In genomic region chr15:29936353-29937049, GRCh38 we compare ENCODE assay signal across 18 cellular contexts.
A peak's percentile ranks its signal among the peaks of the same experiment; 100 is the strongest.
DNase-seq lines count a peak whose midpoint lies in the region; ATAC-seq and TF ChIP-seq lines count a peak whose summit lies in the region.
"Had no signal": no experiment of that assay in that cellular context is flagged by ENCODE, and none has a peak within 500 bp of the region (broad histone marks: within the 10 kb centered on the region; RNA-seq: fewer than 3 reads in every experiment).

No MANE protein-coding gene starts in this region.

- no peaks in the 10 kb centered on the region for H3K4me1 ChIP-seq in left lung
- peaks cover 5% of the 10 kb centered on the region for H3K4me1 ChIP-seq in mucosa of descending colon (ENCODE audit: low read depth)
- H3K4me1 ChIP-seq: HAP-1, neural progenitor cell had no signal

- no peak overlapping the region for H3K4me3 ChIP-seq in choroid plexus epithelial cell (ENCODE audit: low read depth, low read length)
- H3K4me3 ChIP-seq in left lung = no peak overlapping the region
- no peak overlapping the region for H3K4me3 ChIP-seq in mucosa of descending colon
- H3K4me3 ChIP-seq: cardiac muscle cell, HAP-1, neural progenitor cell, PC-9, SK-N-MC had no signal

- DNase-seq in left ventricle myocardium superior = no peak
- no peak for DNase-seq in cardiac septum (ENCODE audit: low spot score)
- peak; percentile 84 for DNase-seq in choroid plexus epithelial cell (ENCODE audit: low read depth)
- no peak for DNase-seq in left lung
- DNase-seq in T-helper 2 cell = no peak
- DNase-seq in mucosa of descending colon = no peak
- DNase-seq: ACHN; activated CD8-positive, alpha-beta memory T cell treated with anti-CD3 and anti-CD28 coated beads, Interleukin-2, amount 50 U/mL, for 4 hours; activated effector memory CD4-positive, alpha-beta T cell treated with Interleukin-2 at 50 U/mL for 16 hours; WERI-Rb-1 had no signal

- TF ChIP-seq CTCF in choroid plexus epithelial cell (conservative IDR thresholded peaks at IDR 0.05; ENCODE audit: low read depth, low read length) (no peak), left lung (IDR thresholded peaks at IDR 0.05) (no peak), mucosa of descending colon (IDR thresholded peaks at IDR 0.05) (no peak)

- H3K27me3 ChIP-seq in left lung = no peaks in the 10 kb centered on the region
- H3K27me3 ChIP-seq: cardiac muscle cell, neural progenitor cell had no signal

- H3K9me3 ChIP-seq in left lung (no peaks in the 10 kb centered on the region), mucosa of descending colon (no peaks in the 10 kb centered on the region)
- H3K9me3 ChIP-seq: HAP-1 had no signal

- H3K36me3 ChIP-seq in left lung (no peaks in the 10 kb centered on the region), mucosa of descending colon (ENCODE audit: low read depth) (no peaks in the 10 kb centered on the region)
- H3K36me3 ChIP-seq: cardiac muscle cell, HAP-1, neural progenitor cell, WERI-Rb-1 had no signal

- no peak overlapping the region for H3K27ac ChIP-seq in left lung
- H3K27ac ChIP-seq: C4-2B, cardiac muscle cell, neural progenitor cell, SK-N-MC, WERI-Rb-1 had no signal

- intact Hi-C loops in left ventricle myocardium superior (cut with micrococcal nuclease) = no loop called here
- intact Hi-C loops in cardiac septum (cut with DNase I) = no loop called here
- intact Hi-C loops in left lung (cut with DNase I) = no loop called here
- intact Hi-C loops in mucosa of descending colon (cut with DNase I, micrococcal nuclease) = loop anchor here (10.0 kb wide), 2 partner anchors 62 to 262 kb away; no protein-coding TSS in a partner anchor

- ATAC-seq in left ventricle myocardium superior (peak; percentile 72), left lung (peak; percentile 40), GM19455 (IDR thresholded peaks at IDR 0.05; ENCODE audit: unreplicated experiment) (no peak), mucosa of descending colon (no peak), HG03469 (IDR thresholded peaks at IDR 0.05; ENCODE audit: unreplicated experiment) (no peak)

Comparison
In these comparisons a context has a peak if more than half of its experiments do, and no peak if none do; other contexts are left out.
1. ATAC-seq: peak in left ventricle myocardium superior (single experiment) and left lung (single experiment); none in GM19455 (single experiment), mucosa of descending colon (single experiment) and HG03469 (single experiment).
2. intact Hi-C loops: an anchor here in mucosa of descending colon (10.0 kb wide); none called in left ventricle myocardium superior, cardiac septum and left lung.